ENCODE assay signal across 28 cellular contexts in genomic region chr16:66714062-66714461, GRCh38.
"Had no signal": no experiment of that assay in that cellular context is flagged by ENCODE, and none has a peak within 500 bp of the region (broad histone marks: within the 10 kb centered on the region; RNA-seq: fewer than 3 reads in every experiment).

No MANE protein-coding gene starts in this region.

- H3K4me1 ChIP-seq: body of pancreas had no signal

- ATAC-seq: activated CD8-positive, alpha-beta memory T cell treated with anti-CD3 and anti-CD28 coated beads, Interleukin-2, amount 10 ng/mL, durations not matched to agents 7 days and 5 days; activated naive CD4-positive, alpha-beta T cell treated with anti-CD3 and anti-CD28 coated beads, Interleukin-2, amount 50 U/mL, for 72 hours; activated naive CD8-positive, alpha-beta T cell treated with anti-CD3 and anti-CD28 coated beads, Interleukin-2, amount 50 U/mL, for 24 hours; body of pancreas; Panc1; T-cell had no signal

- H3K4me3 ChIP-seq: ascending aorta, body of pancreas, SK-N-MC had no signal

- H3K27ac ChIP-seq: ascending aorta, body of pancreas, SK-N-MC had no signal

- FAIRE-seq: bronchial epithelial cell, TTC549 had no signal

- H3K9me3 ChIP-seq: ascending aorta, body of pancreas had no signal

- DNase-seq: activated B cell treated with CpG ODN at 0.5 μM for 24 hours; activated CD4-positive, alpha-beta T cell treated with anti-CD3 and anti-CD28 coated beads for 1 hour; activated CD4-positive, alpha-beta T cell treated with anti-CD3 and anti-CD28 coated beads, Interleukin-2, amount 10 ng/mL, durations not matched to agents 24 days and 14 days; activated CD4-positive, alpha-beta T cell treated with anti-CD3 and anti-CD28 coated beads, Interleukin-2, amount 50 U/mL, for 48 hours; activated CD8-positive, alpha-beta memory T cell treated with anti-CD3 and anti-CD28 coated beads, Interleukin-2, amount 10 ng/mL, durations not matched to agents 7 days and 5 days; activated effector memory CD4-positive, alpha-beta T cell treated with anti-CD3 and anti-CD28 coated beads, Interleukin-2, amount 50 U/mL, for 16 hours; activated naive CD4-positive, alpha-beta T cell treated with Interleukin-2 at 50 U/mL for 16 hours; activated naive CD8-positive, alpha-beta T cell treated with anti-CD3 and anti-CD28 coated beads, Interleukin-2, amount 50 U/mL, for 24 hours; activated T-cell treated with anti-CD3 and anti-CD28 coated beads, Interleukin-2, amount 50 U/mL, for 24 hours; amniotic stem cell; body of pancreas; central memory CD4-positive, alpha-beta T cell; MM.1S; NCI-H1436 treated with DMSO at 0.1 percent for 48 hours; NCI-H187; NCI-H510A treated with DMSO at 0.1 percent for 48 hours; NK-92 treated with Interleukin-12 subunit alpha and Interleukin-12 subunit beta, amount 100 ng/mL, for 24 hours; OCI-M1; SIG-M5; T-cell; T-helper 2 cell; T1000 had no signal

- H3K27me3 ChIP-seq: ascending aorta, body of pancreas had no signal
